In the genomic region with DNA sequence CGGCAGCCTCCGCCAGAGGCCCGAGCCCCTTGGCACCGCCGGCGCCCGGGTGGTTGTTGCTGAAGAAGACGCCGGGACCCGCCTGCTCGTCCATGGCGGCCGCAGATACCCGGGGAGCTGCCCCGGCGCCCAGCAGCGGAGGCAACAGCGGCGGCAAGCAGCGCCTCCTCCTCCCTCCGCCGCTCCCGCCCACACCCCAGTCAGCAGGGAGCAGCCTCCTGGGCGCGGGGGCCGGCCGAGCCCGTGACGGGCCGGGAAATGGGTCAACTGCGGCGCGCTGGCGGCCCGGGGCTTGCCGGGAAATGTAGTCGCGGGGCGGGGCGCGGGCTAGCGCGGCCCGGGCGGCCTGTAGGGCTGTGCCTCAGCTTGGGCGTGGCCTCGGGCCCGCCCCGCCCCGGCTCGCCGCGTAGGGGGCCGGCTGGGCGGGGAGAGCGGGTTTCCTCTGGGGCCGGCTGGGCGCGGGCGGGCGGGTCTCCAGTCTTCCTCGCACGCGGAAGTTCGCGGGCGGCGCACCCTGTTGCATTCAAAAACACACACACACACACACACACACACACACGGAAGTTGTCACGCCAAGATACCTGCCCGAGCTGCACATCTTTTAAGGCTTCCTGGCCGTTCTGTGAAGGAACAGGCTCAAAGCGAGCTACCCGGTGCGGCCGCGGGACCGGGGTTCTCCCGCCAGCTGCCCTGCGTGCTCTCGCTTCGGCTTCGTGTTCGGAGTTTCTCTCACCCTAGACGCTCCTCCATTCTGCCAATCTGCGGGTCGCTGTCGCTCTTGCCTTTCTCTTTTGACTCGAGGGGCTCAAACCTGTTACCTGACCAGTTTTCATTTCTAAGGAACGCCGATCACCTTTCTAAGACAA, we compare ENCODE assay signal across 1 cellular context.
TF ChIP-seq lines count a peak whose summit lies in the region.

A gene with protein sequence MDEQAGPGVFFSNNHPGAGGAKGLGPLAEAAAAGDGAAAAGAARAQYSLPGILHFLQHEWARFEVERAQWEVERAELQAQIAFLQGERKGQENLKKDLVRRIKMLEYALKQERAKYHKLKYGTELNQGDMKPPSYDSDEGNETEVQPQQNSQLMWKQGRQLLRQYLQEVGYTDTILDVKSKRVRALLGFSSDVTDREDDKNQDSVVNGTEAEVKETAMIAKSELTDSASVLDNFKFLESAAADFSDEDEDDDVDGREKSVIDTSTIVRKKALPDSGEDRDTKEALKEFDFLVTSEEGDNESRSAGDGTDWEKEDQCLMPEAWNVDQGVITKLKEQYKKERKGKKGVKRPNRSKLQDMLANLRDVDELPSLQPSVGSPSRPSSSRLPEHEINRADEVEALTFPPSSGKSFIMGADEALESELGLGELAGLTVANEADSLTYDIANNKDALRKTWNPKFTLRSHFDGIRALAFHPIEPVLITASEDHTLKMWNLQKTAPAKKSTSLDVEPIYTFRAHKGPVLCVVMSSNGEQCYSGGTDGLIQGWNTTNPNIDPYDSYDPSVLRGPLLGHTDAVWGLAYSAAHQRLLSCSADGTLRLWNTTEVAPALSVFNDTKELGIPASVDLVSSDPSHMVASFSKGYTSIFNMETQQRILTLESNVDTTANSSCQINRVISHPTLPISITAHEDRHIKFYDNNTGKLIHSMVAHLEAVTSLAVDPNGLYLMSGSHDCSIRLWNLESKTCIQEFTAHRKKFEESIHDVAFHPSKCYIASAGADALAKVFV (minus strand): TSS at position 167 of the 866 bp plus-strand sequence. CDS start 73 bp downstream, at position 94.

TF ChIP-seq in K562, 482 proteins besides CTCF, POLR2A, EP300 and RAD21 (continued from another document and continues in another):
- TF ChIP-seq GABPB2 (CRISPR knock-in tag; conservative IDR thresholded peaks at IDR 0.05) (no peak), NR2C1 (IDR thresholded peaks at IDR 0.05) (no peak), NR2C1 (tag; IDR thresholded peaks at IDR 0.05) (peak; percentile 30; the same call in 1 of the 2 replicates), CREBBP (IDR thresholded peaks at IDR 0.05; ENCODE audit: low read depth, low read length) (no peak), GTF2F1 (IDR thresholded peaks at IDR 0.05; ENCODE audit: low read depth, low read length) (peak; percentile 49; the same call in 1 of the 2 replicates), ZNF695 (CRISPR knock-in tag; IDR thresholded peaks at IDR 0.05) (no peak), SNIP1 (IDR thresholded peaks at IDR 0.05; ENCODE audit: low read depth) (no peak), ZNF77 (CRISPR knock-in tag; IDR thresholded peaks at IDR 0.05) (no peak), ELF2 (CRISPR knock-in tag; IDR thresholded peaks at IDR 0.05) (0 out of 2 replicates have a peak, but pooled peaks have one; percentile 44), GATAD2A (IDR thresholded peaks at IDR 0.05) (no peak), CCNT2 (IDR thresholded peaks at IDR 0.05; ENCODE audit: borderline replicate concordance, extremely low read depth, insufficient read length, low read depth, low read length) (peak; percentile 96), ZNF239 (CRISPR knock-in tag; IDR thresholded peaks at IDR 0.05) (no peak), RFX7 (CRISPR knock-in tag; IDR thresholded peaks at IDR 0.05) (no peak), ZFPM2 (CRISPR knock-in tag; IDR thresholded peaks at IDR 0.05) (no peak), PHB (CRISPR knock-in tag; IDR thresholded peaks at IDR 0.05) (no peak), TAL1 (IDR thresholded peaks at IDR 0.05) (peak; percentile 25; the same call in 1 of the 2 replicates), NONO (IDR thresholded peaks at IDR 0.05; ENCODE audit: low read depth in 2 of 2, low read length in 1 of 2) (peak; percentile 19 to 57; a peak in 1 of 4 replicates), POLR2H (tag; IDR thresholded peaks at IDR 0.05; ENCODE audit: low read depth) (peak; percentile 74), FOXK2 (conservative IDR thresholded peaks at IDR 0.05 in 1 of 2, IDR thresholded peaks at IDR 0.05 in 1 of 2; ENCODE audit: low read depth in 2 of 2) (0 out of 4 replicates have a peak, but pooled peaks have one; percentile 27 to 41), ZNF23 (CRISPR knock-in tag; IDR thresholded peaks at IDR 0.05) (no peak), HOXB6 (CRISPR knock-in tag; IDR thresholded peaks at IDR 0.05; ENCODE audit: borderline replicate concordance) (no peak), HSF4 (CRISPR knock-in tag; IDR thresholded peaks at IDR 0.05; ENCODE audit: borderline replicate concordance) (no peak), RFX5 (IDR thresholded peaks at IDR 0.05; ENCODE audit: low read depth, low read length) (no peak), TEAD2 (tag; IDR thresholded peaks at IDR 0.05) (no peak), JUNB (CRISPR knock-in tag; conservative IDR thresholded peaks at IDR 0.05) (no peak), HLTF (IDR thresholded peaks at IDR 0.05) (peak; percentile 75), STAT5A (IDR thresholded peaks at IDR 0.05; ENCODE audit: borderline replicate concordance, low read length) (no peak; the same call in 1 of the 2 replicates)
- TF ChIP-seq, protein P1, sequence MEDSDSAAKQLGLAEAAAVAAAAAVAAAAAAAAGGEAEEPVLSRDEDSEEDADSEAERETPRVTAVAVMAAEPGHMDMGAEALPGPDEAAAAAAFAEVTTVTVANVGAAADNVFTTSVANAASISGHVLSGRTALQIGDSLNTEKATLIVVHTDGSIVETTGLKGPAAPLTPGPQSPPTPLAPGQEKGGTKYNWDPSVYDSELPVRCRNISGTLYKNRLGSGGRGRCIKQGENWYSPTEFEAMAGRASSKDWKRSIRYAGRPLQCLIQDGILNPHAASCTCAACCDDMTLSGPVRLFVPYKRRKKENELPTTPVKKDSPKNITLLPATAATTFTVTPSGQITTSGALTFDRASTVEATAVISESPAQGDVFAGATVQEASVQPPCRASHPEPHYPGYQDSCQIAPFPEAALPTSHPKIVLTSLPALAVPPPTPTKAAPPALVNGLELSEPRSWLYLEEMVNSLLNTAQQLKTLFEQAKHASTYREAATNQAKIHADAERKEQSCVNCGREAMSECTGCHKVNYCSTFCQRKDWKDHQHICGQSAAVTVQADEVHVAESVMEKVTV (CRISPR knock-in tag; IDR thresholded peaks at IDR 0.05) = no peak
- TF ChIP-seq, protein P2, sequence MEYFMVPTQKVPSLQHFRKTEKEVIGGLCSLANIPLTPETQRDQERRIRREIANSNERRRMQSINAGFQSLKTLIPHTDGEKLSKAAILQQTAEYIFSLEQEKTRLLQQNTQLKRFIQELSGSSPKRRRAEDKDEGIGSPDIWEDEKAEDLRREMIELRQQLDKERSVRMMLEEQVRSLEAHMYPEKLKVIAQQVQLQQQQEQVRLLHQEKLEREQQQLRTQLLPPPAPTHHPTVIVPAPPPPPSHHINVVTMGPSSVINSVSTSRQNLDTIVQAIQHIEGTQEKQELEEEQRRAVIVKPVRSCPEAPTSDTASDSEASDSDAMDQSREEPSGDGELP (CRISPR knock-in tag; IDR thresholded peaks at IDR 0.05; ENCODE audit: borderline replicate concordance) = peak; percentile 77
- TF ChIP-seq, protein P3, sequence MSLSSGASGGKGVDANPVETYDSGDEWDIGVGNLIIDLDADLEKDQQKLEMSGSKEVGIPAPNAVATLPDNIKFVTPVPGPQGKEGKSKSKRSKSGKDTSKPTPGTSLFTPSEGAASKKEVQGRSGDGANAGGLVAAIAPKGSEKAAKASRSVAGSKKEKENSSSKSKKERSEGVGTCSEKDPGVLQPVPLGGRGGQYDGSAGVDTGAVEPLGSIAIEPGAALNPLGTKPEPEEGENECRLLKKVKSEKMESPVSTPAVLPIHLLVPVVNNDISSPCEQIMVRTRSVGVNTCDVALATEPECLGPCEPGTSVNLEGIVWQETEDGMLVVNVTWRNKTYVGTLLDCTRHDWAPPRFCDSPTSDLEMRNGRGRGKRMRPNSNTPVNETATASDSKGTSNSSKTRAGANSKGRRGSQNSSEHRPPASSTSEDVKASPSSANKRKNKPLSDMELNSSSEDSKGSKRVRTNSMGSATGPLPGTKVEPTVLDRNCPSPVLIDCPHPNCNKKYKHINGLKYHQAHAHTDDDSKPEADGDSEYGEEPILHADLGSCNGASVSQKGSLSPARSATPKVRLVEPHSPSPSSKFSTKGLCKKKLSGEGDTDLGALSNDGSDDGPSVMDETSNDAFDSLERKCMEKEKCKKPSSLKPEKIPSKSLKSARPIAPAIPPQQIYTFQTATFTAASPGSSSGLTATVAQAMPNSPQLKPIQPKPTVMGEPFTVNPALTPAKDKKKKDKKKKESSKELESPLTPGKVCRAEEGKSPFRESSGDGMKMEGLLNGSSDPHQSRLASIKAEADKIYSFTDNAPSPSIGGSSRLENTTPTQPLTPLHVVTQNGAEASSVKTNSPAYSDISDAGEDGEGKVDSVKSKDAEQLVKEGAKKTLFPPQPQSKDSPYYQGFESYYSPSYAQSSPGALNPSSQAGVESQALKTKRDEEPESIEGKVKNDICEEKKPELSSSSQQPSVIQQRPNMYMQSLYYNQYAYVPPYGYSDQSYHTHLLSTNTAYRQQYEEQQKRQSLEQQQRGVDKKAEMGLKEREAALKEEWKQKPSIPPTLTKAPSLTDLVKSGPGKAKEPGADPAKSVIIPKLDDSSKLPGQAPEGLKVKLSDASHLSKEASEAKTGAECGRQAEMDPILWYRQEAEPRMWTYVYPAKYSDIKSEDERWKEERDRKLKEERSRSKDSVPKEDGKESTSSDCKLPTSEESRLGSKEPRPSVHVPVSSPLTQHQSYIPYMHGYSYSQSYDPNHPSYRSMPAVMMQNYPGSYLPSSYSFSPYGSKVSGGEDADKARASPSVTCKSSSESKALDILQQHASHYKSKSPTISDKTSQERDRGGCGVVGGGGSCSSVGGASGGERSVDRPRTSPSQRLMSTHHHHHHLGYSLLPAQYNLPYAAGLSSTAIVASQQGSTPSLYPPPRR (CRISPR knock-in tag; IDR thresholded peaks at IDR 0.05; ENCODE audit: borderline replicate concordance) = no peak
- TF ChIP-seq, protein P4, sequence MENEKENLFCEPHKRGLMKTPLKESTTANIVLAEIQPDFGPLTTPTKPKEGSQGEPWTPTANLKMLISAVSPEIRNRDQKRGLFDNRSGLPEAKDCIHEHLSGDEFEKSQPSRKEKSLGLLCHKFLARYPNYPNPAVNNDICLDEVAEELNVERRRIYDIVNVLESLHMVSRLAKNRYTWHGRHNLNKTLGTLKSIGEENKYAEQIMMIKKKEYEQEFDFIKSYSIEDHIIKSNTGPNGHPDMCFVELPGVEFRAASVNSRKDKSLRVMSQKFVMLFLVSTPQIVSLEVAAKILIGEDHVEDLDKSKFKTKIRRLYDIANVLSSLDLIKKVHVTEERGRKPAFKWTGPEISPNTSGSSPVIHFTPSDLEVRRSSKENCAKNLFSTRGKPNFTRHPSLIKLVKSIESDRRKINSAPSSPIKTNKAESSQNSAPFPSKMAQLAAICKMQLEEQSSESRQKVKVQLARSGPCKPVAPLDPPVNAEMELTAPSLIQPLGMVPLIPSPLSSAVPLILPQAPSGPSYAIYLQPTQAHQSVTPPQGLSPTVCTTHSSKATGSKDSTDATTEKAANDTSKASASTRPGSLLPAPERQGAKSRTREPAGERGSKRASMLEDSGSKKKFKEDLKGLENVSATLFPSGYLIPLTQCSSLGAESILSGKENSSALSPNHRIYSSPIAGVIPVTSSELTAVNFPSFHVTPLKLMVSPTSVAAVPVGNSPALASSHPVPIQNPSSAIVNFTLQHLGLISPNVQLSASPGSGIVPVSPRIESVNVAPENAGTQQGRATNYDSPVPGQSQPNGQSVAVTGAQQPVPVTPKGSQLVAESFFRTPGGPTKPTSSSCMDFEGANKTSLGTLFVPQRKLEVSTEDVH (IDR thresholded peaks at IDR 0.05; ENCODE audit: low read depth, partially characterized antibody) = peak; percentile 76
- TF ChIP-seq, protein P5, sequence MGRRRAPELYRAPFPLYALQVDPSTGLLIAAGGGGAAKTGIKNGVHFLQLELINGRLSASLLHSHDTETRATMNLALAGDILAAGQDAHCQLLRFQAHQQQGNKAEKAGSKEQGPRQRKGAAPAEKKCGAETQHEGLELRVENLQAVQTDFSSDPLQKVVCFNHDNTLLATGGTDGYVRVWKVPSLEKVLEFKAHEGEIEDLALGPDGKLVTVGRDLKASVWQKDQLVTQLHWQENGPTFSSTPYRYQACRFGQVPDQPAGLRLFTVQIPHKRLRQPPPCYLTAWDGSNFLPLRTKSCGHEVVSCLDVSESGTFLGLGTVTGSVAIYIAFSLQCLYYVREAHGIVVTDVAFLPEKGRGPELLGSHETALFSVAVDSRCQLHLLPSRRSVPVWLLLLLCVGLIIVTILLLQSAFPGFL (CRISPR knock-in tag; IDR thresholded peaks at IDR 0.05) = no peak
- TF ChIP-seq, protein P6, sequence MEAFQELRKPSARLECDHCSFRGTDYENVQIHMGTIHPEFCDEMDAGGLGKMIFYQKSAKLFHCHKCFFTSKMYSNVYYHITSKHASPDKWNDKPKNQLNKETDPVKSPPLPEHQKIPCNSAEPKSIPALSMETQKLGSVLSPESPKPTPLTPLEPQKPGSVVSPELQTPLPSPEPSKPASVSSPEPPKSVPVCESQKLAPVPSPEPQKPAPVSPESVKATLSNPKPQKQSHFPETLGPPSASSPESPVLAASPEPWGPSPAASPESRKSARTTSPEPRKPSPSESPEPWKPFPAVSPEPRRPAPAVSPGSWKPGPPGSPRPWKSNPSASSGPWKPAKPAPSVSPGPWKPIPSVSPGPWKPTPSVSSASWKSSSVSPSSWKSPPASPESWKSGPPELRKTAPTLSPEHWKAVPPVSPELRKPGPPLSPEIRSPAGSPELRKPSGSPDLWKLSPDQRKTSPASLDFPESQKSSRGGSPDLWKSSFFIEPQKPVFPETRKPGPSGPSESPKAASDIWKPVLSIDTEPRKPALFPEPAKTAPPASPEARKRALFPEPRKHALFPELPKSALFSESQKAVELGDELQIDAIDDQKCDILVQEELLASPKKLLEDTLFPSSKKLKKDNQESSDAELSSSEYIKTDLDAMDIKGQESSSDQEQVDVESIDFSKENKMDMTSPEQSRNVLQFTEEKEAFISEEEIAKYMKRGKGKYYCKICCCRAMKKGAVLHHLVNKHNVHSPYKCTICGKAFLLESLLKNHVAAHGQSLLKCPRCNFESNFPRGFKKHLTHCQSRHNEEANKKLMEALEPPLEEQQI (IDR thresholded peaks at IDR 0.05) = no peak
- TF ChIP-seq, protein P7, sequence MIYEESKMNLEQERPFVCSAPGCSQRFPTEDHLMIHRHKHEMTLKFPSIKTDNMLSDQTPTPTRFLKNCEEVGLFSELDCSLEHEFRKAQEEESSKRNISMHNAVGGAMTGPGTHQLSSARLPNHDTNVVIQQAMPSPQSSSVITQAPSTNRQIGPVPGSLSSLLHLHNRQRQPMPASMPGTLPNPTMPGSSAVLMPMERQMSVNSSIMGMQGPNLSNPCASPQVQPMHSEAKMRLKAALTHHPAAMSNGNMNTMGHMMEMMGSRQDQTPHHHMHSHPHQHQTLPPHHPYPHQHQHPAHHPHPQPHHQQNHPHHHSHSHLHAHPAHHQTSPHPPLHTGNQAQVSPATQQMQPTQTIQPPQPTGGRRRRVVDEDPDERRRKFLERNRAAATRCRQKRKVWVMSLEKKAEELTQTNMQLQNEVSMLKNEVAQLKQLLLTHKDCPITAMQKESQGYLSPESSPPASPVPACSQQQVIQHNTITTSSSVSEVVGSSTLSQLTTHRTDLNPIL (CRISPR knock-in tag; IDR thresholded peaks at IDR 0.05) = no peak
- TF ChIP-seq, protein P8, sequence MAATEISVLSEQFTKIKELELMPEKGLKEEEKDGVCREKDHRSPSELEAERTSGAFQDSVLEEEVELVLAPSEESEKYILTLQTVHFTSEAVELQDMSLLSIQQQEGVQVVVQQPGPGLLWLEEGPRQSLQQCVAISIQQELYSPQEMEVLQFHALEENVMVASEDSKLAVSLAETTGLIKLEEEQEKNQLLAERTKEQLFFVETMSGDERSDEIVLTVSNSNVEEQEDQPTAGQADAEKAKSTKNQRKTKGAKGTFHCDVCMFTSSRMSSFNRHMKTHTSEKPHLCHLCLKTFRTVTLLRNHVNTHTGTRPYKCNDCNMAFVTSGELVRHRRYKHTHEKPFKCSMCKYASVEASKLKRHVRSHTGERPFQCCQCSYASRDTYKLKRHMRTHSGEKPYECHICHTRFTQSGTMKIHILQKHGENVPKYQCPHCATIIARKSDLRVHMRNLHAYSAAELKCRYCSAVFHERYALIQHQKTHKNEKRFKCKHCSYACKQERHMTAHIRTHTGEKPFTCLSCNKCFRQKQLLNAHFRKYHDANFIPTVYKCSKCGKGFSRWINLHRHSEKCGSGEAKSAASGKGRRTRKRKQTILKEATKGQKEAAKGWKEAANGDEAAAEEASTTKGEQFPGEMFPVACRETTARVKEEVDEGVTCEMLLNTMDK (IDR thresholded peaks at IDR 0.05; ENCODE audit: borderline replicate concordance, insufficient read depth, low read depth, low read length, poor library complexity, severe bottlenecking) = no peak
